Comparison of ENCODE assay signal across 13 cellular contexts in the genomic region with DNA sequence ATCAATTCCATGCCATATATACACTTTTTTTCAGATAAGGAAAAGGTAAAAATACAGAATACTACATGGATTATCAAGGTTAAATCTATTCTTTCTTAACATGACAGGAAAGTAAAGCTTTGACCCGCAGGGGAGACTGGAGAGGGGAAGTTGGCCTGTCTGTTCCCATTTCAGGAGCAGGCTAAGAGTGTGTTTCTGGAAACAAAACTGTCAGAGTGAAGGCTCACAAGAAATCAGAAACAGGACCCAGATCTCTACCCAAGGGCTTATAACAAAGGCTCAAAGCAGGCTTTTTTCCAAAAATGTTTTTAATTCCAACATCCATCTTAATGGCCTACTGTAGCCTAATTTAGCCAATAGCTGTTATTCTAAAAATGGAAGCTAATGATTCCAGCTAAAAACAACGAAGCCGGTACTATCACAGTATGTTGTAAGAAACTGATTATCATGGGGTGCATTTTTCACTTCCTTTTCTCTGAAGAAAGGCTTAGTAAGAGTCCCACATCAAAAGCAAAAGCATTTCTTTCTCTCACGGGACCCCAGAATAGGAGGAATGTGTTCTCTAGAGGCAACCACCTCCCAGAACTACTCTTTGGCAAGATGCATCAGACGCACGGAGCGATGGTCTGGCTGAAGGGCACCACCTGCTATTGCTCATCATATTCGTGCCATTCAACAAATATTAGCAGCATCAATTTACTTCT. TPM values are rescaled to one million over a fixed set of nuclear protein-coding genes. Genes with fewer than 3 reads are reported as not detected.
DNase-seq lines count a peak whose midpoint lies in the region; ATAC-seq and TF ChIP-seq lines count a peak whose summit lies in the region.
"Had no signal": no experiment of that assay in that cellular context is flagged by ENCODE, and none has a peak within 500 bp of the region (broad histone marks: within the 10 kb centered on the region; RNA-seq: fewer than 3 reads in every experiment).

No MANE protein-coding gene starts in this region.

- no peak overlapping the region for H3K27ac Mint-ChIP-seq in nephron progenitor cell
- H3K27ac Mint-ChIP-seq: activated T-cell treated with anti-CD3 and anti-CD28 coated beads, Interleukin-2, amount 50 U/mL, for 72 hours; T-helper 2 cell treated with Interferon-gamma antibody and Interleukin-4, amounts not matched to agents 5 μg/mL and 100 μg/mL, for 36 hours had no signal

- no peaks in the 10 kb centered on the region for H3K9me3 Mint-ChIP-seq in nephron progenitor cell
- H3K9me3 Mint-ChIP-seq: activated T-cell treated with anti-CD3 and anti-CD28 coated beads, Interleukin-2, amount 50 U/mL, for 72 hours; T-helper 2 cell treated with Interferon-gamma antibody and Interleukin-4, amounts not matched to agents 5 μg/mL and 100 μg/mL, for 36 hours had no signal

- H3K79me2 ChIP-seq in DND-41 (ENCODE audit: insufficient read depth, low read length), result no peaks in the 10 kb centered on the region

- H3K4me1 ChIP-seq in DND-41 (ENCODE audit: insufficient read depth, low read length), result peaks cover 11% of the 10 kb centered on the region; the same call in 1 of the 2 replicates

- peaks cover 4% of the 10 kb centered on the region; the same call in 1 of the 2 replicates for H4K20me1 ChIP-seq in DND-41 (ENCODE audit: insufficient read depth, low read length)

- DNase-seq in DND-41, result peak; percentile 13
- DNase-seq in NB4 (ENCODE audit: low read depth), result peak; percentile 3
- no peak for DNase-seq in HT-29 (ENCODE audit: low spot score)
- DNase-seq in NCI-H2107 treated with DMSO at 0.1 percent for 48 hours (lab: John Stamatoyannopoulos, UW; ENCODE audit: unreplicated experiment), result no peak
- no peak for DNase-seq in NCI-H82 treated with DMSO at 0.1 percent for 48 hours (lab: John Stamatoyannopoulos, UW; ENCODE audit: unreplicated experiment)
- no peak for DNase-seq in nephron progenitor cell
- DNase-seq: activated T-cell treated with anti-CD3 and anti-CD28 coated beads, Interleukin-2, amount 50 U/mL, for 72 hours; NCI-H446 treated with DMSO at 0.1 percent for 48 hours; stimulated activated naive CD8-positive, alpha-beta T cell treated with anti-CD3 and anti-CD28 coated beads, Interleukin-15, Interleukin-2, amounts not matched to agents 100 U/mL and 50 U/mL, for 24 hours had no signal

- peaks cover 48% of the 10 kb centered on the region for H3K27me3 Mint-ChIP-seq in nephron progenitor cell (ENCODE audit: low read depth, poor library complexity)

- no peaks in the 10 kb centered on the region for H3K9me3 ChIP-seq in DND-41 (ENCODE audit: insufficient read depth, low read length, severe bottlenecking)

- no peak overlapping the region for H3K4me2 ChIP-seq in DND-41 (ENCODE audit: insufficient read depth, low read length)

- ATAC-seq in DND-41 (ENCODE audit: insufficient read depth, low read depth), result peak; percentile 78
- peak; percentile 79 for ATAC-seq in GM19455 (IDR thresholded peaks at IDR 0.05; ENCODE audit: unreplicated experiment)
- ATAC-seq in HG02981 (IDR thresholded peaks at IDR 0.05; ENCODE audit: unreplicated experiment), result peak; percentile 69
- ATAC-seq: activated T-cell treated with anti-CD3 and anti-CD28 coated beads, Interleukin-2, amount 50 U/mL, for 72 hours; stimulated activated naive CD8-positive, alpha-beta T cell treated with anti-CD3 and anti-CD28 coated beads, Interleukin-15, Interleukin-2, amounts not matched to agents 100 U/mL and 50 U/mL, for 24 hours had no signal

- TF ChIP-seq POLR2A in NB4 (IDR thresholded peaks at IDR 0.05; ENCODE audit: extremely low read depth, insufficient read length), result no peak

- no peaks in the 10 kb centered on the region for H3K36me3 Mint-ChIP-seq in nephron progenitor cell (ENCODE audit: low read depth)

- TF ChIP-seq CTCF in DND-41 (IDR thresholded peaks at IDR 0.05; ENCODE audit: borderline replicate concordance, extremely low read depth, low read length, poor library complexity, severe bottlenecking), result no peak
- TF ChIP-seq CTCF in NB4 (IDR thresholded peaks at IDR 0.05; ENCODE audit: low read depth, low read length), result no peak
- TF ChIP-seq CTCF in nephron progenitor cell (IDR thresholded peaks at IDR 0.05), result no peak

- H3K4me3 ChIP-seq in DND-41 (ENCODE audit: low read depth in 1 of 2, low read length in 2 of 2) (no peak overlapping the region), NB4 (ENCODE audit: low read depth, low read length) (no peak overlapping the region)
- H3K4me3 ChIP-seq: skin epidermis had no signal

- H3K9ac ChIP-seq in DND-41 (ENCODE audit: low read depth, low read length), result no peak overlapping the region

- H3K27me3 ChIP-seq in DND-41 (ENCODE audit: insufficient read depth, low read length, poor library complexity), result no peaks in the 10 kb centered on the region

- peaks cover 4% of the 10 kb centered on the region; the same call in 1 of the 2 replicates for H3K36me3 ChIP-seq in DND-41 (ENCODE audit: insufficient read depth, low read length)

- peaks cover 15% of the 10 kb centered on the region for H3K4me1 Mint-ChIP-seq in nephron progenitor cell

- H3K27ac ChIP-seq in DND-41 (ENCODE audit: low read length), result no peak overlapping the region
- H3K27ac ChIP-seq: skin epidermis had no signal

- no peak overlapping the region for H3K4me3 Mint-ChIP-seq in nephron progenitor cell
- H3K4me3 Mint-ChIP-seq: activated T-cell treated with anti-CD3 and anti-CD28 coated beads, Interleukin-2, amount 50 U/mL, for 72 hours; T-helper 2 cell treated with Interferon-gamma antibody and Interleukin-4, amounts not matched to agents 5 μg/mL and 100 μg/mL, for 36 hours had no signal

- H2AFZ ChIP-seq in DND-41 (ENCODE audit: low read depth, low read length), result no peak overlapping the region

RNA-seq across cellular contexts. Expression of a gene that starts 41.4 kb away (rescaled TPM):
- 16.9 and 37.2 TPM in 2 replicates for total RNA-seq in HT-29 (2014; rRNA removed; shearing (Covaris generic))

Comparison
In these comparisons a context has a peak if more than half of its experiments do, and no peak if none do; other contexts are left out.
1. DNase-seq: peak in DND-41 (single experiment) and NB4 (single experiment); none in HT-29 (single experiment), NCI-H2107 treated with DMSO at 0.1 percent for 48 hours (single experiment), NCI-H82 treated with DMSO at 0.1 percent for 48 hours (single experiment) and nephron progenitor cell (single experiment).
2. Peak in every context shown above with its lines, with median percentiles within 50 percentile points of each other: ATAC-seq.